Comparison of ENCODE assay signal across 9 cellular contexts in genomic region chr1:178541396-178541795, GRCh38. TPM values are rescaled to one million over a fixed set of nuclear protein-coding genes. Genes with fewer than 3 reads are reported as not detected.
DNase-seq lines count a peak whose midpoint lies in the region; ATAC-seq and TF ChIP-seq lines count a peak whose summit lies in the region.
"Had no signal": no experiment of that assay in that cellular context is flagged by ENCODE, and none has a peak within 500 bp of the region (broad histone marks: within the 10 kb centered on the region; RNA-seq: fewer than 3 reads in every experiment).

No MANE protein-coding gene starts in this region.

- peak overlapping the region; percentile 91 for H3K4me3 Mint-ChIP-seq in chondrocyte (ENCODE audit: unreplicated experiment)
- peak overlapping the region; percentile 90 for H3K4me3 Mint-ChIP-seq in natural killer cell treated with Interleukin-12 subunit alpha and Interleukin-12 subunit beta and Interleukin-15 and Interleukin-18, amount 100 ng/mL, for 72 hours

- H3K4me1 ChIP-seq in BLaER1 treated with 17β-estradiol and CSF1 and Interleukin-3, amounts not matched to agents 10 nM and 100 nM: peaks cover 0 to 13% (median 11%) of the 10 kb centered on the region in 10 experiments; a peak in 14 of 20 replicates
- H3K4me1 ChIP-seq in HUES64 (ENCODE audit: insufficient read depth, low read length): no peaks in the 10 kb centered on the region

- no peaks in the 10 kb centered on the region for H3K9me3 ChIP-seq in BLaER1 treated with 17β-estradiol and CSF1 and Interleukin-3, amounts not matched to agents 10 nM and 100 nM (replicated peaks in 1 of 11)
- no peaks in the 10 kb centered on the region for H3K9me3 ChIP-seq in HUES64 (ENCODE audit: insufficient read depth, low read depth, low read length)

- peak overlapping the region; percentile 72 to 91 (median 80); a peak in 19 of 20 replicates for H3K4me3 ChIP-seq in BLaER1 treated with 17β-estradiol and CSF1 and Interleukin-3, amounts not matched to agents 10 nM and 100 nM
- peak overlapping the region; percentile 93 for H3K4me3 ChIP-seq in HUES64 (ENCODE audit: low read length)

- H4K20me1 ChIP-seq in BLaER1 treated with 17β-estradiol and CSF1 and Interleukin-3, amounts not matched to agents 10 nM and 100 nM: no peaks in the 10 kb centered on the region; a peak in 1 of 22 replicates

- H3K27me3 Mint-ChIP-seq in chondrocyte (ENCODE audit: low read depth): no peaks in the 10 kb centered on the region
- no peaks in the 10 kb centered on the region for H3K27me3 Mint-ChIP-seq in natural killer cell treated with Interleukin-12 subunit alpha and Interleukin-12 subunit beta and Interleukin-15 and Interleukin-18, amount 100 ng/mL, for 72 hours

- peak overlapping the region in 8 of 11 experiments; percentile 76 to 85 (median 81); a peak in 10 of 22 replicates for H3K9ac ChIP-seq in BLaER1 treated with 17β-estradiol and CSF1 and Interleukin-3, amounts not matched to agents 10 nM and 100 nM
- 0 out of 2 replicates have a peak overlapping the region, but pooled peaks have one; percentile 89 for H3K9ac ChIP-seq in HUES64 (ENCODE audit: low read depth, low read length)

- H3K27ac ChIP-seq in BLaER1 treated with 17β-estradiol and CSF1 and Interleukin-3, amounts not matched to agents 10 nM and 100 nM: peak overlapping the region in 1 of 11 experiments; percentile 75; a peak in 1 of 22 replicates
- no peak overlapping the region for H3K27ac ChIP-seq in HUES64 (ENCODE audit: low read depth, low read length)
- H3K27ac ChIP-seq: foreskin keratinocyte had no signal

- H3K27ac Mint-ChIP-seq in chondrocyte (ENCODE audit: unreplicated experiment): no peak overlapping the region
- no peak overlapping the region for H3K27ac Mint-ChIP-seq in natural killer cell treated with Interleukin-12 subunit alpha and Interleukin-12 subunit beta and Interleukin-15 and Interleukin-18, amount 100 ng/mL, for 72 hours

- H3K9me3 Mint-ChIP-seq in chondrocyte (ENCODE audit: low read depth): no peaks in the 10 kb centered on the region
- H3K9me3 Mint-ChIP-seq in natural killer cell treated with Interleukin-12 subunit alpha and Interleukin-12 subunit beta and Interleukin-15 and Interleukin-18, amount 100 ng/mL, for 72 hours: no peaks in the 10 kb centered on the region

- intact Hi-C loops in left colon (cut with DNase I, micrococcal nuclease): loop anchor here (5.0 to 10.0 kb wide), 2 partner anchors 183 to 211 kb away; partner anchors contain the start of gene RALGPS2 (in 1 of the 2)

- H3K27me3 ChIP-seq in BLaER1 treated with 17β-estradiol and CSF1 and Interleukin-3, amounts not matched to agents 10 nM and 100 nM: no peaks in the 10 kb centered on the region
- no peaks in the 10 kb centered on the region for H3K27me3 ChIP-seq in HUES64 (ENCODE audit: insufficient read depth, low read length)
- H3K27me3 ChIP-seq: foreskin keratinocyte had no signal

- TF ChIP-seq CTCF in chondrocyte (IDR thresholded peaks at IDR 0.05): no peak

- WGBS in HUES64: 79% methylated on average over 2 of the region's 4 CpGs

- DNase-seq in chondrocyte (ENCODE audit: low spot score) (no peak), SKM-1 (lab: John Stamatoyannopoulos, UW; ENCODE audit: unreplicated experiment) (no peak), left colon (no peak)
- no peak for DNase-seq in natural killer cell treated with Interleukin-12 subunit alpha and Interleukin-12 subunit beta and Interleukin-15 and Interleukin-18, amount 100 ng/mL, for 72 hours (ENCODE audit: low spot score)

- ATAC-seq in natural killer cell treated with Interleukin-12 subunit alpha and Interleukin-12 subunit beta and Interleukin-15 and Interleukin-18, amount 100 ng/mL, for 72 hours: no peak
- ATAC-seq in GM18517 (IDR thresholded peaks at IDR 0.05; ENCODE audit: unreplicated experiment) (no peak), GM21526 (IDR thresholded peaks at IDR 0.05; ENCODE audit: low FRiP score, unreplicated experiment) (no peak), left colon (no peak)

- no peaks in the 10 kb centered on the region for H3K36me3 Mint-ChIP-seq in chondrocyte (ENCODE audit: low read depth)
- no peaks in the 10 kb centered on the region for H3K36me3 Mint-ChIP-seq in natural killer cell treated with Interleukin-12 subunit alpha and Interleukin-12 subunit beta and Interleukin-15 and Interleukin-18, amount 100 ng/mL, for 72 hours

- H3K4me2 ChIP-seq in BLaER1 treated with 17β-estradiol and CSF1 and Interleukin-3, amounts not matched to agents 10 nM and 100 nM: peak overlapping the region; percentile 82 to 99 (median 96)

- H3K36me3 ChIP-seq in BLaER1 treated with 17β-estradiol and CSF1 and Interleukin-3, amounts not matched to agents 10 nM and 100 nM: no peaks in the 10 kb centered on the region
- no peaks in the 10 kb centered on the region for H3K36me3 ChIP-seq in HUES64 (ENCODE audit: insufficient read depth, low read length)

- peaks cover 53% of the 10 kb centered on the region for H3K4me1 Mint-ChIP-seq in chondrocyte (ENCODE audit: low read depth)
- H3K4me1 Mint-ChIP-seq in natural killer cell treated with Interleukin-12 subunit alpha and Interleukin-12 subunit beta and Interleukin-15 and Interleukin-18, amount 100 ng/mL, for 72 hours (ENCODE audit: low read depth in 2 of 2): peaks cover 0 to 2% of the 10 kb centered on the region in 2 donors

RNA-seq across cellular contexts. Expression of gene TEX35, which starts 28.5 kb away (rescaled TPM):
- not detected for polyA plus RNA-seq in HUES64 (2013, experiment 1 of 2)
- not detected for polyA plus RNA-seq in HUES64 (2013, experiment 2 of 2)
- total RNA-seq in chondrocyte: not detected in 3 replicates
- not detected for total RNA-seq in natural killer cell treated with Interleukin-12 subunit alpha and Interleukin-12 subunit beta and Interleukin-15 and Interleukin-18, amount 100 ng/mL, for 72 hours
- not detected for total RNA-seq in left colon
- total RNA-seq: foreskin keratinocyte had no signal
- polyA plus RNA-seq: foreskin keratinocyte had no signal

RNA-seq across cellular contexts. Expression of gene CLEC20A, which starts 44.6 kb away (rescaled TPM):
- polyA plus RNA-seq in HUES64 (2013, experiment 1 of 2): not detected
- not detected for polyA plus RNA-seq in HUES64 (2013, experiment 2 of 2)
- total RNA-seq in chondrocyte (not detected in 3 replicates), left colon (not detected)
- total RNA-seq in natural killer cell treated with Interleukin-12 subunit alpha and Interleukin-12 subunit beta and Interleukin-15 and Interleukin-18, amount 100 ng/mL, for 72 hours: not detected
- total RNA-seq: foreskin keratinocyte had no signal
- polyA plus RNA-seq: foreskin keratinocyte had no signal
